17 cellular contexts compared by ENCODE assay signal in the genomic region with DNA sequence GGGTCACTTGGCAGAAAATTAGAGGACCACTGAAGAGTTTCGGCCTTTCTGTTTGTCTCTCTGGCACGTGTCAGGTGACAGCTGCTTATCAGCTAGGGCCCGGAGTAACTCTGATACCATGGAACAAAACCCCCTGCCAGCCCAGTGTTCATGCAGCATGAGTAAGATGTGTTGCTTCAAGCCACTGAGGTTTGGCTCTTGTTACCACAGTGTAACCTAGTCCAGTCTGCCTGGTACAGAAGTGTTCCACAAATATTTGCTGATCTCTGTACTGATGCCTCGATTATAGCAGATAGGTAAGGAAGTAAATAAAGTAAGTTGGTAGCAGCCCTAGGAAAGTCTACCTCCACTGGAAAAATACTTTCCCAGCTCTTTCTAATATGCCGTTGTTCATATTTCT. TPM values are rescaled to one million over a fixed set of nuclear protein-coding genes. Genes with fewer than 3 reads are reported as not detected.
DNase-seq lines count a peak whose midpoint lies in the region; ATAC-seq and TF ChIP-seq lines count a peak whose summit lies in the region.
"Had no signal": no experiment of that assay in that cellular context is flagged by ENCODE, and none has a peak within 500 bp of the region (broad histone marks: within the 10 kb centered on the region; RNA-seq: fewer than 3 reads in every experiment).

No MANE protein-coding gene starts in this region.

- intact Hi-C loops in naive thymus-derived CD4-positive, alpha-beta T cell (cut with micrococcal nuclease): loop anchor here in 1 of 2 donors (1.0 kb wide), 1 partner anchor 9 kb away; no protein-coding TSS in a partner anchor

- no peaks in the 10 kb centered on the region for H3K27me3 ChIP-seq in DND-41 (ENCODE audit: insufficient read depth, low read length, poor library complexity)
- H3K27me3 ChIP-seq in naive thymus-derived CD4-positive, alpha-beta T cell (ENCODE audit: control insufficient read depth in 2 of 2, insufficient read depth in 2 of 2, low read length in 2 of 2): no peaks in the 10 kb centered on the region
- H3K27me3 ChIP-seq in CD8-positive, alpha-beta memory T cell (ENCODE audit: insufficient read depth, low read length, poor library complexity, severe bottlenecking): no peaks in the 10 kb centered on the region
- H3K27me3 ChIP-seq: BLaER1 treated with 17β-estradiol and CSF1 and Interleukin-3, amounts not matched to agents 10 nM and 100 nM had no signal

- no peaks in the 10 kb centered on the region for H3K9me3 Mint-ChIP-seq in T-cell
- H3K9me3 Mint-ChIP-seq in naive thymus-derived CD4-positive, alpha-beta T cell: peaks cover 0 to 4% (median 0%) of the 10 kb centered on the region in 11 donors
- no peaks in the 10 kb centered on the region for H3K9me3 Mint-ChIP-seq in CD8-positive, alpha-beta memory T cell
- H3K9me3 Mint-ChIP-seq: nephron progenitor cell had no signal

- H3K36me3 Mint-ChIP-seq in T-cell: no peaks in the 10 kb centered on the region
- no peaks in the 10 kb centered on the region for H3K36me3 Mint-ChIP-seq in naive thymus-derived CD4-positive, alpha-beta T cell
- peaks cover 0 to 3% (median 0%) of the 10 kb centered on the region in 3 donors for H3K36me3 Mint-ChIP-seq in CD8-positive, alpha-beta memory T cell

- TF ChIP-seq CTCF in DND-41 (IDR thresholded peaks at IDR 0.05; ENCODE audit: borderline replicate concordance, extremely low read depth, low read length, poor library complexity, severe bottlenecking): no peak

- no peak overlapping the region for H2AFZ ChIP-seq in DND-41 (ENCODE audit: low read depth, low read length)

- CTCF ChIA-PET in T-cell (lab: Charles Lee): interaction anchor here in 1 of 2 donors (0.6 to 1.6 kb wide), 2 partner anchors 9 to 23 kb away, joined by 3 to 5 read pairs; no protein-coding TSS in a partner anchor
- CTCF ChIA-PET in naive thymus-derived CD4-positive, alpha-beta T cell (lab: Charles Lee): interaction anchor here (0.6 to 1.7 kb wide), 3 partner anchors 14 to 65 kb away, joined by 3 to 5 read pairs (median 5); no protein-coding TSS in a partner anchor
- CTCF ChIA-PET in CD8-positive, alpha-beta memory T cell (lab: Charles Lee): interaction anchor here (1.2 to 1.4 kb wide), 4 partner anchors 9 to 89 kb away, joined by 3 to 6 read pairs (median 4); no protein-coding TSS in a partner anchor

- no peaks in the 10 kb centered on the region for H3K27me3 Mint-ChIP-seq in T-cell
- no peaks in the 10 kb centered on the region for H3K27me3 Mint-ChIP-seq in naive thymus-derived CD4-positive, alpha-beta T cell
- peaks cover 0 to 3% of the 10 kb centered on the region in 2 donors for H3K27me3 Mint-ChIP-seq in CD8-positive, alpha-beta memory T cell

- H3K4me2 ChIP-seq in DND-41 (ENCODE audit: insufficient read depth, low read length): no peak overlapping the region

- POLR2A ChIA-PET in T-cell (lab: Charles Lee): interaction anchor here (0.7 to 0.9 kb wide), 3 partner anchors 93 to 176 kb away, joined by 3 read pairs; no protein-coding TSS in a partner anchor
- POLR2A ChIA-PET in naive thymus-derived CD4-positive, alpha-beta T cell (lab: Charles Lee): interaction anchor here (0.6 to 7.2 kb wide), 12 partner anchors 9 to 305 kb away, joined by 3 to 145 read pairs (median 6); no protein-coding TSS in a partner anchor
- POLR2A ChIA-PET in CD8-positive, alpha-beta memory T cell (lab: Charles Lee): interaction anchor here (0.5 kb wide), 1 partner anchor 82 kb away, joined by 5 read pairs; no protein-coding TSS in a partner anchor

- H3K4me3 Mint-ChIP-seq in T-cell: peak overlapping the region in 1 of 3 donors; percentile 88
- peak overlapping the region in 1 of 10 donors; percentile 85 for H3K4me3 Mint-ChIP-seq in naive thymus-derived CD4-positive, alpha-beta T cell
- no peak overlapping the region for H3K4me3 Mint-ChIP-seq in CD8-positive, alpha-beta memory T cell
- H3K4me3 Mint-ChIP-seq: nephron progenitor cell had no signal

- H3K9ac ChIP-seq in DND-41 (ENCODE audit: low read depth, low read length): no peak overlapping the region

- peak overlapping the region; percentile 93 for H3K27ac ChIP-seq in DND-41 (ENCODE audit: low read length)
- H3K27ac ChIP-seq in naive thymus-derived CD4-positive, alpha-beta T cell (ENCODE audit: low read depth, low read length): no peak overlapping the region
- H3K27ac ChIP-seq in CD8-positive, alpha-beta memory T cell (ENCODE audit: low read depth, low read length): no peak overlapping the region
- H3K27ac ChIP-seq: psoas muscle had no signal

- no peaks in the 10 kb centered on the region for H3K36me3 ChIP-seq in DND-41 (ENCODE audit: insufficient read depth, low read length)
- H3K36me3 ChIP-seq in naive thymus-derived CD4-positive, alpha-beta T cell (ENCODE audit: control insufficient read depth in 2 of 3, insufficient read depth in 3 of 3, low read length in 3 of 3): no peaks in the 10 kb centered on the region
- H3K36me3 ChIP-seq in CD8-positive, alpha-beta memory T cell (ENCODE audit: insufficient read depth, low read length): no peaks in the 10 kb centered on the region
- H3K36me3 ChIP-seq: BLaER1 treated with 17β-estradiol and CSF1 and Interleukin-3, amounts not matched to agents 10 nM and 100 nM had no signal

- peaks cover 73 to 89% (median 82%) of the 10 kb centered on the region in 3 donors for H3K4me1 Mint-ChIP-seq in T-cell
- peaks cover 35 to 97% (median 83%) of the 10 kb centered on the region in 7 donors for H3K4me1 Mint-ChIP-seq in naive thymus-derived CD4-positive, alpha-beta T cell
- H3K4me1 Mint-ChIP-seq in CD8-positive, alpha-beta memory T cell: peaks cover 45 to 57% (median 49%) of the 10 kb centered on the region in 3 donors

- H3K4me1 ChIP-seq in DND-41 (ENCODE audit: insufficient read depth, low read length): peaks cover 54% of the 10 kb centered on the region
- H3K4me1 ChIP-seq in naive thymus-derived CD4-positive, alpha-beta T cell (ENCODE audit: control insufficient read depth in 2 of 2, insufficient read depth in 2 of 2, low read length in 2 of 2): peaks cover 21 to 67% of the 10 kb centered on the region in 2 donors
- peaks cover 65% of the 10 kb centered on the region for H3K4me1 ChIP-seq in CD8-positive, alpha-beta memory T cell (ENCODE audit: insufficient read depth, low read length)

- no peaks in the 10 kb centered on the region for H3K9me3 ChIP-seq in DND-41 (ENCODE audit: insufficient read depth, low read length, severe bottlenecking)
- H3K9me3 ChIP-seq in naive thymus-derived CD4-positive, alpha-beta T cell (ENCODE audit: control insufficient read depth in 2 of 3, low read length in 3 of 3): no peaks in the 10 kb centered on the region
- no peaks in the 10 kb centered on the region for H3K9me3 ChIP-seq in CD8-positive, alpha-beta memory T cell (ENCODE audit: low read length)
- H3K9me3 ChIP-seq: BLaER1 treated with 17β-estradiol and CSF1 and Interleukin-3, amounts not matched to agents 10 nM and 100 nM; psoas muscle had no signal

- H3K4me3 ChIP-seq in DND-41 (ENCODE audit: low read depth in 1 of 2, low read length in 2 of 2): no peak overlapping the region
- H3K4me3 ChIP-seq in naive thymus-derived CD4-positive, alpha-beta T cell (ENCODE audit: low read length): no peak overlapping the region
- H3K4me3 ChIP-seq in CD8-positive, alpha-beta memory T cell (ENCODE audit: low read length): no peak overlapping the region
- H3K4me3 ChIP-seq: BLaER1 treated with 17β-estradiol and CSF1 and Interleukin-3, amounts not matched to agents 10 nM and 100 nM; psoas muscle had no signal

- H4K20me1 ChIP-seq in DND-41 (ENCODE audit: insufficient read depth, low read length): no peaks in the 10 kb centered on the region
- H4K20me1 ChIP-seq: BLaER1 treated with 17β-estradiol and CSF1 and Interleukin-3, amounts not matched to agents 10 nM and 100 nM had no signal

- DNase-seq in NCI-H1092 treated with DMSO at 0.1 percent for 48 hours (lab: John Stamatoyannopoulos, UW) (peak; percentile 31), NCI-H1092 (lab: John Stamatoyannopoulos, UW) (no peak), DND-41 (no peak), T-cell (no peak), HT-29 (ENCODE audit: low spot score) (no peak)
- DNase-seq in naive thymus-derived CD4-positive, alpha-beta T cell: no peak
- no peak for DNase-seq in CD8-positive, alpha-beta memory T cell
- DNase-seq: activated CD4-positive, alpha-beta T cell treated with anti-CD3 and anti-CD28 coated beads, Interleukin-2, amount 50 U/mL, for 48 hours; amniotic stem cell; effector CD4-positive, alpha-beta T cell; mammary epithelial cell; NCI-H187; nephron progenitor cell; psoas muscle; stimulated activated CD4-positive, alpha-beta T cell treated with anti-CD3 and anti-CD28 coated beads, Interleukin-15, amount 100 ng/mL, for 24 hours had no signal

- H3K27ac Mint-ChIP-seq in T-cell: peak overlapping the region; percentile 34 to 97
- peak overlapping the region in 7 of 9 donors; percentile 78 to 99 (median 95) for H3K27ac Mint-ChIP-seq in naive thymus-derived CD4-positive, alpha-beta T cell
- peak overlapping the region in 2 of 8 donors; percentile 42 to 54 for H3K27ac Mint-ChIP-seq in CD8-positive, alpha-beta memory T cell
- H3K27ac Mint-ChIP-seq: nephron progenitor cell had no signal

- no peaks in the 10 kb centered on the region for H3K79me2 ChIP-seq in DND-41 (ENCODE audit: insufficient read depth, low read length)

- ATAC-seq in DND-41 (ENCODE audit: insufficient read depth, low read depth) (no peak), T-cell (replicated peaks in 1 of 4) (no peak), HG03045 (IDR thresholded peaks at IDR 0.05; ENCODE audit: unreplicated experiment) (no peak)
- no peak for ATAC-seq in naive thymus-derived CD4-positive, alpha-beta T cell
- ATAC-seq: psoas muscle had no signal

RNA-seq across cellular contexts. Expression of a gene that starts 20.5 kb away (rescaled TPM):
- total RNA-seq in T-cell: 1,000 to 10,000 TPM in 1 of 5 donors, 100 to 1,000 TPM in 4; 773 to 1,065 (median 854) TPM
- 100 to 1,000 TPM; 659 to 871 (median 773) TPM for total RNA-seq in naive thymus-derived CD4-positive, alpha-beta T cell
- 100 to 1,000 TPM; 514 to 634 TPM for polyA plus RNA-seq in naive thymus-derived CD4-positive, alpha-beta T cell
- 3.8 and 4.3 TPM in 2 replicates for total RNA-seq in HT-29 (2014; rRNA removed; shearing (Covaris generic))
- total RNA-seq in CD8-positive, alpha-beta memory T cell: 100 to 1,000 TPM; 405 to 411 TPM
- 386 TPM for polyA plus RNA-seq in CD8-positive, alpha-beta memory T cell

Comparison
In these comparisons a context has a peak if more than half of its experiments do, and no peak if none do; other contexts are left out.
1. RNA of a gene that starts 20.5 kb away (total RNA-seq): 773 to 1,065 TPM in T-cell, 659 to 871 TPM in naive thymus-derived CD4-positive, alpha-beta T cell and 405 to 411 TPM in CD8-positive, alpha-beta memory T cell; 3.8 to 4.3 TPM in HT-29; every median in the first group is over 10 times any median in the second.